In genomic region chr12:92696240-92696639, GRCh38 we compare ENCODE assay signal across 16 cellular contexts. TPM values are rescaled to one million over a fixed set of nuclear protein-coding genes. Genes with fewer than 3 reads are reported as not detected.
DNase-seq lines count a peak whose midpoint lies in the region; ATAC-seq and TF ChIP-seq lines count a peak whose summit lies in the region.
"Had no signal": no experiment of that assay in that cellular context is flagged by ENCODE, and none has a peak within 500 bp of the region (broad histone marks: within the 10 kb centered on the region; RNA-seq: fewer than 3 reads in every experiment).

No MANE protein-coding gene starts in this region.

- POLR2A ChIA-PET in activated CD8-positive, alpha-beta T cell treated with anti-CD3 and anti-CD28 coated beads for 36 hours (lab: Charles Lee): no interaction called here

- H3K27me3 Mint-ChIP-seq in activated CD8-positive, alpha-beta T cell treated with anti-CD3 and anti-CD28 coated beads for 36 hours: no peaks in the 10 kb centered on the region

- no peaks in the 10 kb centered on the region for H3K27me3 ChIP-seq in psoas muscle (ENCODE audit: insufficient read depth in 3 of 3, low read length in 2 of 3)
- H3K27me3 ChIP-seq in vagina: no peaks in the 10 kb centered on the region
- H3K27me3 ChIP-seq: spleen had no signal

- CTCF ChIA-PET in activated CD8-positive, alpha-beta T cell treated with anti-CD3 and anti-CD28 coated beads for 36 hours (lab: Charles Lee): no interaction called here

- no peak overlapping the region for H3K4me3 Mint-ChIP-seq in activated CD8-positive, alpha-beta T cell treated with anti-CD3 and anti-CD28 coated beads for 36 hours

- peak overlapping the region; percentile 33 for H3K27ac ChIP-seq in psoas muscle
- H3K27ac ChIP-seq in vagina: no peak overlapping the region

- H3K4me1 ChIP-seq in psoas muscle (no peaks in the 10 kb centered on the region), vagina (no peaks in the 10 kb centered on the region)
- H3K4me1 ChIP-seq: spleen had no signal

- no peak overlapping the region for H3K27ac Mint-ChIP-seq in activated CD8-positive, alpha-beta T cell treated with anti-CD3 and anti-CD28 coated beads for 36 hours
- H3K27ac Mint-ChIP-seq: activated naive CD4-positive, alpha-beta T cell treated with anti-CD3 and anti-CD28 coated beads, Interleukin-2, amount 50 U/mL, for 72 hours had no signal

- H3K9me3 Mint-ChIP-seq in activated CD8-positive, alpha-beta T cell treated with anti-CD3 and anti-CD28 coated beads for 36 hours: peaks cover 11% of the 10 kb centered on the region

- DNase-seq in EL (peak; percentile 48), NCI-H2227 treated with DMSO at 0.1 percent for 48 hours (lab: John Stamatoyannopoulos, UW) (peak; percentile 59), fibroblast of pulmonary artery (ENCODE audit: low read depth) (peak; percentile 83), psoas muscle (peak; percentile 26 to 67), amniotic stem cell (lab: John Stamatoyannopoulos, UW) (no peak), NCI-H345 treated with DMSO at 0.1 percent for 48 hours (lab: John Stamatoyannopoulos, UW; ENCODE audit: unreplicated experiment) (no peak), vagina (ENCODE audit: extremely low spot score in 2 of 2) (no peak)
- no peak for DNase-seq in activated CD8-positive, alpha-beta T cell treated with anti-CD3 and anti-CD28 coated beads for 36 hours
- DNase-seq: DMS53; effector CD4-positive, alpha-beta T cell; NCI-H2029 treated with DMSO at 0.1 percent for 48 hours; spleen; T1000 had no signal

- no peak for TF ChIP-seq CTCF in fibroblast of pulmonary artery (IDR thresholded peaks at IDR 0.05; ENCODE audit: low read length, missing control alignments)
- no peak for TF ChIP-seq CTCF in psoas muscle (IDR thresholded peaks at IDR 0.05)
- TF ChIP-seq CTCF in vagina (IDR thresholded peaks at IDR 0.05): no peak
- TF ChIP-seq CTCF in activated CD8-positive, alpha-beta T cell treated with anti-CD3 and anti-CD28 coated beads for 36 hours (IDR thresholded peaks at IDR 0.05): no peak

- H3K4me1 Mint-ChIP-seq in activated CD8-positive, alpha-beta T cell treated with anti-CD3 and anti-CD28 coated beads for 36 hours (ENCODE audit: low read depth): no peaks in the 10 kb centered on the region

- peaks cover 2% of the 10 kb centered on the region for H3K36me3 Mint-ChIP-seq in activated CD8-positive, alpha-beta T cell treated with anti-CD3 and anti-CD28 coated beads for 36 hours (ENCODE audit: low read depth)

- intact Hi-C loops in psoas muscle (cut with DNase I): no loop called here
- intact Hi-C loops in vagina (cut with DNase I): no loop called here
- intact Hi-C loops in activated CD8-positive, alpha-beta T cell treated with anti-CD3 and anti-CD28 coated beads for 36 hours (cut with micrococcal nuclease): no loop called here

- H3K36me3 ChIP-seq in psoas muscle (ENCODE audit: insufficient read depth in 1 of 2, low read depth in 1 of 2): no peaks in the 10 kb centered on the region
- no peaks in the 10 kb centered on the region for H3K36me3 ChIP-seq in vagina
- H3K36me3 ChIP-seq: spleen had no signal

- peak in 2 of 4 donors; percentile 50 to 63 for ATAC-seq in psoas muscle
- ATAC-seq in activated CD8-positive, alpha-beta T cell treated with anti-CD3 and anti-CD28 coated beads for 36 hours: no peak
- ATAC-seq: activated naive CD4-positive, alpha-beta T cell treated with anti-CD3 and anti-CD28 coated beads, Interleukin-2, amount 50 U/mL, for 72 hours; Panc1 had no signal

- H3K9me3 ChIP-seq in psoas muscle: no peaks in the 10 kb centered on the region
- H3K9me3 ChIP-seq in vagina: no peaks in the 10 kb centered on the region

- H3K4me3 ChIP-seq in fibroblast of pulmonary artery (replicated peaks; ENCODE audit: low read depth, low read length) (no peak overlapping the region), psoas muscle (no peak overlapping the region), vagina (no peak overlapping the region)
- H3K4me3 ChIP-seq: spleen had no signal

- no peak for TF ChIP-seq POLR2A in vagina (IDR thresholded peaks at IDR 0.05)

RNA-seq across cellular contexts. Expression of gene PLEKHG7, which starts 6.5 kb away (rescaled TPM):
- total RNA-seq in psoas muscle: not detected
- not detected for polyA plus RNA-seq in psoas muscle
- total RNA-seq in vagina: not detected
- total RNA-seq in activated CD8-positive, alpha-beta T cell treated with anti-CD3 and anti-CD28 coated beads for 36 hours: not detected
- total RNA-seq: activated CD8-positive, alpha-beta memory T cell treated with anti-CD3 and anti-CD28 coated beads for 36 hours; activated naive CD4-positive, alpha-beta T cell treated with anti-CD3 and anti-CD28 coated beads, Interleukin-2, amount 50 U/mL, for 72 hours had no signal

Comparison
In these comparisons a context has a peak if more than half of its experiments do, and no peak if none do; other contexts are left out.
1. DNase-seq: peak in EL (single experiment), NCI-H2227 treated with DMSO at 0.1 percent for 48 hours (single experiment), fibroblast of pulmonary artery (single experiment) and psoas muscle (2 of 2); none in amniotic stem cell (single experiment), NCI-H345 treated with DMSO at 0.1 percent for 48 hours (single experiment), vagina (0 of 2) and activated CD8-positive, alpha-beta T cell treated with anti-CD3 and anti-CD28 coated beads for 36 hours (single experiment).